32 cellular contexts compared by ENCODE assay signal in the genomic region with DNA sequence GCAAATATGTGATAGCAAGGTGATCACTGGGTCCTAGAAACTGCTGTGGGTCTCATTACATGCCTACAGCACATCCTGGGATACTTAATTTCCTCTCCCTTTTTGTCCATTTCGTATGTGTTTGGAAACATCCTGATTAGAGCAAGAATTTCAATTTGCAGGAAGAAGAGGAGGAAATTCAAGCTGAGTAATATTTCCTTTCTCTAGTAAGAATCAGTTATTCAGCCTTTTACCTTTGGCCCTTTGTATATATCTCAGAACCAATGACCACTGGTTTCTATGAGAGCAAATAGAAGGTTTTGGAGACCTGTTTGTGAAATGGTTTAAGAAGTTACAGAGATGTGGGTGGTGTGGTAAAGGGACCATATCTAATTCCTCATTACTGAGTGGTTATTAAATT.
"Had no signal": no experiment of that assay in that cellular context is flagged by ENCODE, and none has a peak within 500 bp of the region (broad histone marks: within the 10 kb centered on the region; RNA-seq: fewer than 3 reads in every experiment).

No MANE protein-coding gene starts in this region.

- H3K4me3 Mint-ChIP-seq: activated CD4-positive, alpha-beta memory T cell treated with anti-CD3 and anti-CD28 coated beads for 36 hours; activated CD4-positive, alpha-beta T cell treated with anti-CD3 and anti-CD28 coated beads, Interleukin-2, amount 10 ng/mL, durations not matched to agents 24 days and 14 days; activated naive CD4-positive, alpha-beta T cell treated with anti-CD3 and anti-CD28 coated beads, Interleukin-2, amount 10 ng/mL, durations not matched to agents 7 days and 5 days; activated naive CD8-positive, alpha-beta T cell treated with anti-CD3 and anti-CD28 coated beads, Interleukin-2, amount 10 ng/mL, durations not matched to agents 7 days and 5 days; brain; natural killer cell treated with Interleukin-12 subunit alpha and Interleukin-12 subunit beta and Interleukin-15 and Interleukin-18, amount 100 ng/mL, for 72 hours; stimulated activated memory B cell treated with anti-CD40 and anti-IgM and Interleukin-4, amounts not matched to agents 10 μg/mL and 1 μg/mL and 100 μg/mL, for 72 hours; stimulated activated naive CD8-positive, alpha-beta T cell treated with anti-CD3 and anti-CD28 coated beads, Interleukin-15, amount 100 ng/mL, for 72 hours; T-helper 1 cell treated with Interleukin-12 subunit alpha and Interleukin-12 subunit beta and Interleukin-4 antibody, amounts not matched to agents 30 μg/mL and 1 μg/mL, for 36 hours; type B pancreatic cell had no signal

- H3K27me3 Mint-ChIP-seq: activated CD4-positive, alpha-beta memory T cell treated with anti-CD3 and anti-CD28 coated beads for 36 hours; stimulated activated memory B cell treated with anti-CD40 and anti-IgM and Interleukin-4, amounts not matched to agents 10 μg/mL and 1 μg/mL and 100 μg/mL, for 72 hours; type B pancreatic cell had no signal

- H3K4me3 ChIP-seq: ascending aorta, cardiac muscle cell, coronary artery, esophagus muscularis mucosa, left ventricle myocardium inferior, lung, mucosa of descending colon, sigmoid colon, uterus had no signal

- H3K27me3 ChIP-seq: ascending aorta, esophagus muscularis mucosa, sigmoid colon, uterus had no signal

- H3K27ac ChIP-seq: ascending aorta, cardiac muscle cell, coronary artery, esophagus muscularis mucosa, left ventricle myocardium inferior, sigmoid colon, uterus had no signal

- H3K9me3 Mint-ChIP-seq: activated CD4-positive, alpha-beta memory T cell treated with anti-CD3 and anti-CD28 coated beads for 36 hours; activated CD4-positive, alpha-beta T cell treated with anti-CD3 and anti-CD28 coated beads, Interleukin-2, amount 10 ng/mL, durations not matched to agents 24 days and 14 days; activated naive CD4-positive, alpha-beta T cell treated with anti-CD3 and anti-CD28 coated beads, Interleukin-2, amount 10 ng/mL, durations not matched to agents 7 days and 5 days; activated naive CD8-positive, alpha-beta T cell treated with anti-CD3 and anti-CD28 coated beads, Interleukin-2, amount 10 ng/mL, durations not matched to agents 7 days and 5 days; natural killer cell treated with Interleukin-12 subunit alpha and Interleukin-12 subunit beta and Interleukin-15 and Interleukin-18, amount 100 ng/mL, for 72 hours; stimulated activated memory B cell treated with anti-CD40 and anti-IgM and Interleukin-4, amounts not matched to agents 10 μg/mL and 1 μg/mL and 100 μg/mL, for 72 hours; stimulated activated naive CD8-positive, alpha-beta T cell treated with anti-CD3 and anti-CD28 coated beads, Interleukin-15, amount 100 ng/mL, for 72 hours; T-helper 1 cell treated with Interleukin-12 subunit alpha and Interleukin-12 subunit beta and Interleukin-4 antibody, amounts not matched to agents 30 μg/mL and 1 μg/mL, for 36 hours; type B pancreatic cell had no signal

- H3K36me3 ChIP-seq: ascending aorta, cardiac muscle cell, esophagus muscularis mucosa, left ventricle myocardium inferior, sigmoid colon, uterus had no signal

- H3K27ac Mint-ChIP-seq: activated CD4-positive, alpha-beta memory T cell treated with anti-CD3 and anti-CD28 coated beads for 36 hours; activated CD4-positive, alpha-beta T cell treated with anti-CD3 and anti-CD28 coated beads, Interleukin-2, amount 10 ng/mL, durations not matched to agents 24 days and 14 days; activated naive CD4-positive, alpha-beta T cell treated with anti-CD3 and anti-CD28 coated beads, Interleukin-2, amount 10 ng/mL, durations not matched to agents 7 days and 5 days; activated naive CD8-positive, alpha-beta T cell treated with anti-CD3 and anti-CD28 coated beads, Interleukin-2, amount 10 ng/mL, durations not matched to agents 7 days and 5 days; brain; natural killer cell treated with Interleukin-12 subunit alpha and Interleukin-12 subunit beta and Interleukin-15 and Interleukin-18, amount 100 ng/mL, for 72 hours; stimulated activated memory B cell treated with anti-CD40 and anti-IgM and Interleukin-4, amounts not matched to agents 10 μg/mL and 1 μg/mL and 100 μg/mL, for 72 hours; stimulated activated naive CD8-positive, alpha-beta T cell treated with anti-CD3 and anti-CD28 coated beads, Interleukin-15, amount 100 ng/mL, for 72 hours; T-helper 1 cell treated with Interleukin-12 subunit alpha and Interleukin-12 subunit beta and Interleukin-4 antibody, amounts not matched to agents 30 μg/mL and 1 μg/mL, for 36 hours; type B pancreatic cell had no signal

- H3K4me1 ChIP-seq: uterus had no signal

- ATAC-seq: mucosa of descending colon; natural killer cell treated with Interleukin-12 subunit alpha and Interleukin-12 subunit beta and Interleukin-15 and Interleukin-18, amount 100 ng/mL, for 72 hours; stimulated activated memory B cell treated with anti-CD40 and anti-IgM and Interleukin-4, amounts not matched to agents 10 μg/mL and 1 μg/mL and 100 μg/mL, for 72 hours; stimulated activated naive CD8-positive, alpha-beta T cell treated with anti-CD3 and anti-CD28 coated beads, Interleukin-15, amount 100 ng/mL, for 72 hours had no signal

- H3K9me3 ChIP-seq: ascending aorta, esophagus muscularis mucosa, left ventricle myocardium inferior, mucosa of descending colon, sigmoid colon, uterus had no signal

- DNase-seq: activated CD4-positive, alpha-beta memory T cell treated with anti-CD3 and anti-CD28 coated beads for 36 hours; activated CD4-positive, alpha-beta T cell treated with anti-CD3 and anti-CD28 coated beads, Interleukin-2, amount 10 ng/mL, durations not matched to agents 24 days and 14 days; activated CD4-positive, CD25-positive, alpha-beta regulatory T cell treated with anti-CD3 and anti-CD28 coated beads, Interleukin-2, amount 50 U/mL, for 72 hours; activated CD8-positive, alpha-beta memory T cell treated with anti-CD3 and anti-CD28 coated beads, Interleukin-2, amount 50 U/mL, for 4 hours; activated gamma-delta T cell; activated naive CD4-positive, alpha-beta T cell treated with anti-CD3 and anti-CD28 coated beads, Interleukin-2, amount 10 ng/mL, durations not matched to agents 7 days and 5 days; activated naive CD8-positive, alpha-beta T cell treated with anti-CD3 and anti-CD28 coated beads, Interleukin-2, amount 10 ng/mL, durations not matched to agents 7 days and 5 days; activated T-cell treated with anti-CD3 and anti-CD28 coated beads, Interleukin-2, amount 50 U/mL, for 1 hour; cerebellar nuclear complex; foreskin melanocyte; left ventricle myocardium inferior; mucosa of descending colon; posterior cingulate gyrus; sigmoid colon; small intestine; stimulated activated CD4-positive, alpha-beta T cell treated with anti-CD3 and anti-CD28 coated beads, Interleukin-1b, Interleukin-23, amount 100 ng/mL, for 48 hours; stimulated activated CD4-positive, alpha-beta T cell treated with anti-CD3 and anti-CD28 coated beads, Interleukin-4, amount 100 ng/mL, for 4 hours; stimulated activated CD8-positive, alpha-beta memory T cell treated with anti-CD3 and anti-CD28 coated beads, Interleukin-4, amount 100 ng/mL, for 48 hours; stimulated activated naive CD8-positive, alpha-beta T cell treated with anti-CD3 and anti-CD28 coated beads, Interleukin-15, amount 100 ng/mL, for 72 hours; substantia nigra; T1000; uterus had no signal

- H3K4me1 Mint-ChIP-seq: activated CD4-positive, alpha-beta T cell treated with anti-CD3 and anti-CD28 coated beads, Interleukin-2, amount 10 ng/mL, durations not matched to agents 24 days and 14 days; activated naive CD4-positive, alpha-beta T cell treated with anti-CD3 and anti-CD28 coated beads, Interleukin-2, amount 10 ng/mL, durations not matched to agents 7 days and 5 days; activated naive CD8-positive, alpha-beta T cell treated with anti-CD3 and anti-CD28 coated beads, Interleukin-2, amount 10 ng/mL, durations not matched to agents 7 days and 5 days; stimulated activated naive CD8-positive, alpha-beta T cell treated with anti-CD3 and anti-CD28 coated beads, Interleukin-15, amount 100 ng/mL, for 72 hours had no signal

- H3K36me3 Mint-ChIP-seq: activated CD4-positive, alpha-beta memory T cell treated with anti-CD3 and anti-CD28 coated beads for 36 hours; activated naive CD4-positive, alpha-beta T cell treated with anti-CD3 and anti-CD28 coated beads, Interleukin-2, amount 10 ng/mL, durations not matched to agents 7 days and 5 days; activated naive CD8-positive, alpha-beta T cell treated with anti-CD3 and anti-CD28 coated beads, Interleukin-2, amount 10 ng/mL, durations not matched to agents 7 days and 5 days; brain; natural killer cell treated with Interleukin-12 subunit alpha and Interleukin-12 subunit beta and Interleukin-15 and Interleukin-18, amount 100 ng/mL, for 72 hours; stimulated activated memory B cell treated with anti-CD40 and anti-IgM and Interleukin-4, amounts not matched to agents 10 μg/mL and 1 μg/mL and 100 μg/mL, for 72 hours; type B pancreatic cell had no signal
